Comparison of ENCODE assay signal across 25 cellular contexts in the genomic region with DNA sequence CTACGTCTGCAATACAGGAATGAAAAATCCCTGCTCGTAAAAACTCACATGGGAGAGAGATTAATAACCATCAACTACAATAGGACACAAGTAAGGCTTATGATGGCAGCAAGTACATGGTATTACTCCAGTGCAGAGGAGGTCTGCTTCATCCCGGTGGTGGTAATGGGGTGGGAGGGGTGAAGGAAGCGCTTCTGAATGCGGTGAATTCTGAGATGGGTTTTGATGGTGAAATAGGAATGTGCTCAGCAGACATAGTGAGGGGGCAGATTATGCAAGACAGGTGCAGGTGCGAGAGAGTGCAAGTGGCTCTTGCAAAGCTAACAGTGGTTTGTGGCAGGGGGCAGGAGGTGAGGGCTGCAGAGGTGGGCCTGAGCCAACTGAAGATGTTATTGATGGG.
A peak's percentile ranks its signal among the peaks of the same experiment; 100 is the strongest.
DNase-seq lines count a peak whose midpoint lies in the region; FAIRE-seq and TF ChIP-seq lines count a peak whose summit lies in the region.
"Had no signal": no experiment of that assay in that cellular context is flagged by ENCODE, and none has a peak within 500 bp of the region (broad histone marks: within the 10 kb centered on the region; RNA-seq: fewer than 3 reads in every experiment).

No MANE protein-coding gene starts in this region.

- H3K27me3 ChIP-seq in breast epithelium: no peaks in the 10 kb centered on the region
- H3K27me3 ChIP-seq: BLaER1 treated with 17β-estradiol and CSF1 and Interleukin-3, amounts not matched to agents 10 nM and 100 nM; SJCRH30 had no signal

- no peak overlapping the region for H3K27ac Mint-ChIP-seq in MCF 10A (ENCODE audit: low read depth, unreplicated experiment)
- H3K27ac Mint-ChIP-seq: CD4-positive, alpha-beta T cell; T-cell had no signal

- TF ChIP-seq CTCF in MCF 10A (IDR thresholded peaks at IDR 0.05; ENCODE audit: unreplicated experiment): no peak
- no peak for TF ChIP-seq CTCF in breast epithelium (IDR thresholded peaks at IDR 0.05)
- no peak for TF ChIP-seq CTCF in NB4 (IDR thresholded peaks at IDR 0.05; ENCODE audit: low read depth, low read length)

- CTCF ChIA-PET in MCF 10A (lab: Yijun Ruan, JAX): interaction anchor here (0.6 to 0.7 kb wide), 2 partner anchors 31 to 105 kb away, joined by 3 read pairs; no protein-coding TSS in a partner anchor

- peak; percentile 8 for DNase-seq in MCF 10A (ENCODE audit: unreplicated experiment)
- no peak for DNase-seq in breast epithelium (ENCODE audit: low spot score in 2 of 2)
- DNase-seq in NB4 (ENCODE audit: low read depth): peak; percentile 1
- DNase-seq in head of caudate nucleus: peak in 37 of 42 donors; percentile 6 to 77 (median 41)
- no peak for DNase-seq in urothelium cell line (ENCODE audit: low spot score)
- no peak for DNase-seq in NAMALWA (ENCODE audit: low spot score)
- DNase-seq in superior temporal gyrus (ENCODE audit: extremely low spot score): no peak
- DNase-seq: AML-193; CD4-positive, alpha-beta T cell; GM23248; H7; KG1; MM.1S; NCI-H1694; NCI-H2081; NCI-H2227 treated with DMSO at 0.1 percent for 48 hours; NCI-H524 treated with DMSO at 0.1 percent for 48 hours; NCI-H774; SJCRH30; T-cell had no signal

- no TSS peak for BruUV-seq in MCF 10A (replicated peaks; lab: Mats Ljungman, UMichigan)

- H3K9me3 Mint-ChIP-seq in MCF 10A (ENCODE audit: unreplicated experiment): peaks cover 3% of the 10 kb centered on the region

- no peak overlapping the region for H3K27ac ChIP-seq in breast epithelium
- H3K27ac ChIP-seq: A549; BLaER1 treated with 17β-estradiol and CSF1 and Interleukin-3, amounts not matched to agents 10 nM and 100 nM; GM23248; SJCRH30 had no signal

- H3K4me1 Mint-ChIP-seq in MCF 10A (ENCODE audit: insufficient read depth, unreplicated experiment): no peaks in the 10 kb centered on the region
- H3K4me1 Mint-ChIP-seq: T-cell had no signal

- FAIRE-seq in urothelium cell line (lab: Jason Lieb, UNC): peak; percentile 9
- FAIRE-seq: A549, D721Med, G401.6, RCC 7860 had no signal

- H3K36me3 ChIP-seq in breast epithelium: no peaks in the 10 kb centered on the region
- H3K36me3 ChIP-seq: BLaER1 treated with 17β-estradiol and CSF1 and Interleukin-3, amounts not matched to agents 10 nM and 100 nM; SJCRH30 had no signal

- no peaks in the 10 kb centered on the region for H3K9me3 ChIP-seq in breast epithelium
- H3K9me3 ChIP-seq: SJCRH30 had no signal

- POLR2A ChIA-PET in MCF 10A (lab: Yijun Ruan, JAX): no interaction called here

- no peak overlapping the region for H3K4me3 Mint-ChIP-seq in MCF 10A (ENCODE audit: unreplicated experiment)
- H3K4me3 Mint-ChIP-seq: CD4-positive, alpha-beta T cell; T-cell had no signal

- intact Hi-C loops in MCF 10A (cut with micrococcal nuclease): no loop called here
- intact Hi-C loops in breast epithelium (cut with DNase I; ENCODE audit: low total_unique reads): no loop called here
- intact Hi-C loops in head of caudate nucleus (cut with DNase I): no loop called here

- TF ChIP-seq POLR2A in breast epithelium (IDR thresholded peaks at IDR 0.05): no peak
- no peak for TF ChIP-seq POLR2A in NB4 (IDR thresholded peaks at IDR 0.05; ENCODE audit: extremely low read depth, insufficient read length)

- no peak overlapping the region for H3K4me3 ChIP-seq in breast epithelium
- H3K4me3 ChIP-seq in NB4 (ENCODE audit: low read depth, low read length): no peak overlapping the region
- H3K4me3 ChIP-seq: A549; BLaER1 treated with 17β-estradiol and CSF1 and Interleukin-3, amounts not matched to agents 10 nM and 100 nM; GM23248; SJCRH30 had no signal

- H3K36me3 Mint-ChIP-seq in MCF 10A (ENCODE audit: insufficient read depth, unreplicated experiment): no peaks in the 10 kb centered on the region
- H3K36me3 Mint-ChIP-seq: T-cell had no signal

- no peaks in the 10 kb centered on the region for H3K27me3 Mint-ChIP-seq in MCF 10A (ENCODE audit: insufficient read depth, unreplicated experiment)

- no peaks in the 10 kb centered on the region for H3K4me1 ChIP-seq in breast epithelium
- H3K4me1 ChIP-seq: A549, SJCRH30 had no signal

Comparison
In these comparisons a context has a peak if more than half of its experiments do, and no peak if none do; other contexts are left out.
1. DNase-seq: peak in MCF 10A (single experiment), NB4 (single experiment) and head of caudate nucleus (37 of 42); none in breast epithelium (0 of 2), urothelium cell line (single experiment), NAMALWA (single experiment) and superior temporal gyrus (single experiment).